In genomic region chr9:126508928-126509327, GRCh38 we compare ENCODE assay signal across 16 cellular contexts.
A peak's percentile ranks its signal among the peaks of the same experiment; 100 is the strongest.
DNase-seq lines count a peak whose midpoint lies in the region; ATAC-seq and TF ChIP-seq lines count a peak whose summit lies in the region.
"Had no signal": no experiment of that assay in that cellular context is flagged by ENCODE, and none has a peak within 500 bp of the region (broad histone marks: within the 10 kb centered on the region; RNA-seq: fewer than 3 reads in every experiment).

No MANE protein-coding gene starts in this region.

- H3K4ac ChIP-seq in neuronal stem cell (ENCODE audit: low read length): no peak overlapping the region

- no peak overlapping the region for H3K14ac ChIP-seq in neuronal stem cell (ENCODE audit: low read length)

- intact Hi-C loops in natural killer cell (cut with micrococcal nuclease): no loop called here

- H4K8ac ChIP-seq in neuronal stem cell (ENCODE audit: low read depth, low read length): no peak overlapping the region

- H3K9ac ChIP-seq in neuronal stem cell (ENCODE audit: low read depth, low read length, poor library complexity): no peak overlapping the region
- H3K9ac ChIP-seq: BLaER1 had no signal

- H2BK15ac ChIP-seq in neuronal stem cell (ENCODE audit: low read length): no peak overlapping the region

- no peak overlapping the region for H3K23ac ChIP-seq in neuronal stem cell (ENCODE audit: low read depth, low read length, poor library complexity)

- H2AFZ ChIP-seq in neuronal stem cell (ENCODE audit: low read length): no peak overlapping the region

- H2BK120ac ChIP-seq in neuronal stem cell (ENCODE audit: low read depth, low read length): no peak overlapping the region

- H3K27me3 ChIP-seq in neuronal stem cell (ENCODE audit: control insufficient read depth in 3 of 3, insufficient read depth in 3 of 3, low read depth in 1 of 3, low read length in 3 of 3): peaks cover 0 to 9% (median 0%) of the 10 kb centered on the region in 3 experiments

- H2AK5ac ChIP-seq in neuronal stem cell (ENCODE audit: low read depth, low read length): no peak overlapping the region

- H3K27ac Mint-ChIP-seq in T-helper 17 cell (peak overlapping the region; percentile 45), natural killer cell (no peak overlapping the region)

- H3K9me3 Mint-ChIP-seq in natural killer cell: no peaks in the 10 kb centered on the region
- H3K9me3 Mint-ChIP-seq: CD8-positive, alpha-beta memory T cell had no signal

- no peak overlapping the region for H4K91ac ChIP-seq in neuronal stem cell (ENCODE audit: low read depth, low read length, poor library complexity)

- WGBS in neuronal stem cell (ENCODE audit: extremely low coverage in 2 of 2, insufficient read length in 2 of 2, insufficient replicate concordance in 1 of 2), 2 donors: no CpG with 5 or more reads among the region's 2 CpGs

- no peak overlapping the region for H2BK5ac ChIP-seq in neuronal stem cell (ENCODE audit: low read length)

- peak overlapping the region; percentile 68 for H3K18ac ChIP-seq in neuronal stem cell (ENCODE audit: low read length)

- H2BK12ac ChIP-seq in neuronal stem cell (ENCODE audit: low read length): no peak overlapping the region

- peaks cover 0 to 7% of the 10 kb centered on the region in 2 donors for H3K4me1 ChIP-seq in neuronal stem cell (ENCODE audit: control insufficient read depth in 2 of 2, insufficient read depth in 1 of 2, low read depth in 1 of 2, low read length in 2 of 2)
- H3K4me1 ChIP-seq: Caco-2 had no signal

- ATAC-seq in T-helper 17 cell: no peak
- ATAC-seq in natural killer cell: no peak

- TF ChIP-seq CTCF in natural killer cell (IDR thresholded peaks at IDR 0.05): no peak

- H3K4me1 Mint-ChIP-seq in T-helper 17 cell (peaks cover 12% of the 10 kb centered on the region), natural killer cell (no peaks in the 10 kb centered on the region)

- no peak overlapping the region for H3K4me3 ChIP-seq in neuronal stem cell (ENCODE audit: low read length in 2 of 2)
- H3K4me3 ChIP-seq: BLaER1 had no signal

- H3K9me3 ChIP-seq in T-helper 17 cell (ENCODE audit: control insufficient read depth, low read length, poor library complexity, severe bottlenecking) (no peaks in the 10 kb centered on the region), neuronal stem cell (replicated peaks in 1 of 2; ENCODE audit: control insufficient read depth in 2 of 2, insufficient read depth in 1 of 2, low read depth in 1 of 2, low read length in 2 of 2) (no peaks in the 10 kb centered on the region)
- H3K9me3 ChIP-seq: BLaER1 had no signal

- H3K4me3 Mint-ChIP-seq in T-helper 17 cell (no peak overlapping the region), natural killer cell (no peak overlapping the region)

- H3K36me3 Mint-ChIP-seq in T-helper 17 cell (ENCODE audit: low read depth) (peaks cover 3% of the 10 kb centered on the region), natural killer cell (no peaks in the 10 kb centered on the region)

- DNase-seq in activated effector memory CD4-positive, alpha-beta T cell treated with anti-CD3 and anti-CD28 coated beads, Interleukin-2, amount 50 U/mL, for 16 hours: peak; percentile 10
- no peak for DNase-seq in activated effector memory CD4-positive, alpha-beta T cell treated with Interleukin-2 at 50 U/mL for 16 hours
- DNase-seq in T-helper 17 cell: no peak
- no peak for DNase-seq in neuronal stem cell (ENCODE audit: low spot score)
- no peak for DNase-seq in activated CD4-positive, alpha-beta T cell treated with anti-CD3 and anti-CD28 coated beads, Interleukin-2, amount 50 U/mL, for 4 hours
- DNase-seq in activated naive CD4-positive, alpha-beta T cell treated with Interleukin-2 at 50 U/mL for 16 hours: no peak
- no peak for DNase-seq in natural killer cell
- DNase-seq: 8988T; AML-193; CD8-positive, alpha-beta memory T cell; DND-41; GDM1; HCEC 1CT had no signal

- H3K27ac ChIP-seq in neuronal stem cell (replicated peaks; ENCODE audit: low read length): no peak overlapping the region
- H3K27ac ChIP-seq: BLaER1, HL-60 had no signal

- no peak overlapping the region for H3K4me2 ChIP-seq in neuronal stem cell (ENCODE audit: insufficient read depth, low read length, poor library complexity, severe bottlenecking)
- H3K4me2 ChIP-seq: BLaER1 had no signal

- H3K36me3 ChIP-seq in neuronal stem cell (replicated peaks in 1 of 2; ENCODE audit: control insufficient read depth in 2 of 2, insufficient read depth in 2 of 2, low read length in 2 of 2): peaks cover 4 to 7% of the 10 kb centered on the region in 2 donors
- H3K36me3 ChIP-seq: BLaER1 had no signal

- no peaks in the 10 kb centered on the region for H3K79me1 ChIP-seq in neuronal stem cell (ENCODE audit: low read depth, low read length)

- H3K27me3 Mint-ChIP-seq in T-helper 17 cell (peaks cover 36% of the 10 kb centered on the region), natural killer cell (ENCODE audit: low read depth in 2 of 2) (peaks cover 27 to 32% of the 10 kb centered on the region in 2 donors)
